12 cellular contexts compared by ENCODE assay signal in the genomic region with DNA sequence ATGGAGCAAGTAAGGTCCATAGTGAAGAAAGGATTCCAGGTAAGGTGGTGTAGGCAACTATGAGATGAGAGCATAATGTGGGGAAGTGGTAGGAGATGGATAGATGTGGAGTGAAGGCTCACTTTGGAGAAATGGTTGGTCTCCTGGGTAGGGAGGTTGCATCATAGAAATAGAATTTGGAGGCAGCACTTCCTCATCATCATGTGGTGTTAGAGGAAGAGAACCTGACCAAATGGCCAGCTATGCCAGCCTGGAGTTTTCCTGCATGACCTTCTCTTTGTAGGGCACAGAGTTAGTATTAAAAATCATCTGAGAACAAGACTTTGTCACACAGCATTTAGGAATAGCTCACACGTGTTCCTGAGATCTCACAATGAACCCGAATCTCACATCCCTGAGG.
"Had no signal": no experiment of that assay in that cellular context is flagged by ENCODE, and none has a peak within 500 bp of the region (broad histone marks: within the 10 kb centered on the region; RNA-seq: fewer than 3 reads in every experiment).

No MANE protein-coding gene starts in this region.

- DNase-seq: foreskin melanocyte; heart left ventricle; hippocampal formation; naive thymus-derived CD8-positive, alpha-beta T cell; stimulated activated CD4-positive, alpha-beta T cell treated with anti-CD3 and anti-CD28 coated beads, Interleukin-2, amount 100 ng/mL, for 48 hours; stimulated activated naive CD4-positive, alpha-beta T cell treated with Interleukin-2 at 50 U/mL for 16 hours; uterus had no signal

- H3K4me1 Mint-ChIP-seq: naive thymus-derived CD8-positive, alpha-beta T cell had no signal

- H3K4me3 Mint-ChIP-seq: dendritic cell treated with granulocyte-macrophage colony-stimulating factor and Interleukin-4, amounts not matched to agents 40 ng/mL and 50 ng/mL, for 4 days; naive thymus-derived CD8-positive, alpha-beta T cell; type B pancreatic cell had no signal

- H3K36me3 Mint-ChIP-seq: naive thymus-derived CD8-positive, alpha-beta T cell; type B pancreatic cell had no signal

- ATAC-seq: naive thymus-derived CD8-positive, alpha-beta T cell had no signal

- H3K36me3 ChIP-seq: heart left ventricle, neutrophil, right atrium auricular region, uterus had no signal

- H3K27ac Mint-ChIP-seq: dendritic cell treated with granulocyte-macrophage colony-stimulating factor and Interleukin-4, amounts not matched to agents 40 ng/mL and 50 ng/mL, for 4 days; naive thymus-derived CD8-positive, alpha-beta T cell; type B pancreatic cell had no signal

- H3K4me3 ChIP-seq: heart left ventricle, right atrium auricular region, smooth muscle cell, uterus had no signal

- H3K4me1 ChIP-seq: right atrium auricular region, uterus had no signal

- H3K9me3 Mint-ChIP-seq: dendritic cell treated with granulocyte-macrophage colony-stimulating factor and Interleukin-4, amounts not matched to agents 40 ng/mL and 50 ng/mL, for 4 days; type B pancreatic cell had no signal

- H3K4me2 ChIP-seq: smooth muscle cell had no signal

- H3K9me3 ChIP-seq: heart left ventricle, neutrophil, right atrium auricular region, uterus had no signal

- H3K27ac ChIP-seq: heart left ventricle, neutrophil, right atrium auricular region, uterus had no signal

- H3K27me3 ChIP-seq: neutrophil, right atrium auricular region, uterus had no signal
